ENCODE assay signal across 19 cellular contexts in genomic region chr13:112056284-112056727, GRCh38. TPM values are rescaled to one million over a fixed set of nuclear protein-coding genes. Genes with fewer than 3 reads are reported as not detected.
A peak's percentile ranks its signal among the peaks of the same experiment; 100 is the strongest.
DNase-seq lines count a peak whose midpoint lies in the region; ATAC-seq and TF ChIP-seq lines count a peak whose summit lies in the region.
"Had no signal": no experiment of that assay in that cellular context is flagged by ENCODE, and none has a peak within 500 bp of the region (broad histone marks: within the 10 kb centered on the region; RNA-seq: fewer than 3 reads in every experiment).

No MANE protein-coding gene starts in this region.

- H3K27ac Mint-ChIP-seq in WTC11 = no peak overlapping the region
- no peak overlapping the region for H3K27ac Mint-ChIP-seq in neural crest cell (ENCODE audit: unreplicated experiment)
- H3K27ac Mint-ChIP-seq: CD14-positive monocyte, natural killer cell had no signal

- H3K9me3 Mint-ChIP-seq in WTC11 (no peaks in the 10 kb centered on the region), neural crest cell (no peaks in the 10 kb centered on the region)

- H3K36me3 ChIP-seq in HEK293 (ENCODE audit: control insufficient read depth in 2 of 2, insufficient read depth in 1 of 2, low read length in 2 of 2) (no peaks in the 10 kb centered on the region), body of pancreas (replicated peaks in 1 of 2; ENCODE audit: insufficient read depth in 1 of 2, low read depth in 2 of 2) (no peaks in the 10 kb centered on the region)
- H3K36me3 ChIP-seq: esophagus squamous epithelium, lower lobe of right lung, upper lobe of left lung had no signal

- peaks cover 4 to 37% of the 10 kb centered on the region in 2 donors for H3K27me3 ChIP-seq in body of pancreas

- CTCF ChIA-PET in HEK293 (lab: Yijun Ruan, JAX) (no interaction called here), WTC11 (lab: Charles Lee) (interaction anchor here (1.0 to 2.4 kb wide), 3 partner anchors 14 to 551 kb away, joined by 3 to 13 read pairs (median 3); no protein-coding TSS in a partner anchor)

- H3K4me1 ChIP-seq in HEK293 (ENCODE audit: control insufficient read depth, insufficient read depth, low read length) (no peaks in the 10 kb centered on the region), body of pancreas (peaks cover 25% of the 10 kb centered on the region)

- H3K9me3 ChIP-seq in HEK293 (ENCODE audit: control insufficient read depth, insufficient read depth, low read depth, low read length) (no peaks in the 10 kb centered on the region), body of pancreas (no peaks in the 10 kb centered on the region)
- H3K9me3 ChIP-seq: esophagus squamous epithelium, lower lobe of right lung, upper lobe of left lung had no signal

- H3K4me1 Mint-ChIP-seq in WTC11 (peaks cover 49% of the 10 kb centered on the region), neural crest cell (peaks cover 42% of the 10 kb centered on the region)
- H3K4me1 Mint-ChIP-seq: CD14-positive monocyte had no signal

- POLR2A ChIA-PET in HEK293 (lab: Yijun Ruan, JAX) = interaction anchor here (0.5 kb wide), 1 partner anchor 17 kb away, joined by 4 read pairs; no protein-coding TSS in a partner anchor
- POLR2A ChIA-PET in WTC11 (lab: Charles Lee) = no interaction called here

- 5 to 8% methylated on average over 12 to 30 of the region's 32 CpGs for WGBS in body of pancreas, 2 donors

- TF ChIP-seq POLR2A in body of pancreas (IDR thresholded peaks at IDR 0.05) = no peak

- H3K4me3 ChIP-seq in HEK293 (ENCODE audit: low read depth, low read length) (peak overlapping the region; percentile 6), body of pancreas (no peak overlapping the region)
- H3K4me3 ChIP-seq: lower lobe of right lung, upper lobe of left lung had no signal

- H3K36me3 Mint-ChIP-seq in WTC11 = no peaks in the 10 kb centered on the region
- peaks cover 4% of the 10 kb centered on the region for H3K36me3 Mint-ChIP-seq in neural crest cell (ENCODE audit: low read depth)

- H3K27me3 Mint-ChIP-seq in WTC11 (ENCODE audit: low read depth) = peaks cover 100% of the 10 kb centered on the region
- H3K27me3 Mint-ChIP-seq in neural crest cell (ENCODE audit: low read depth) = peaks cover 98% of the 10 kb centered on the region

- TF ChIP-seq CTCF in HEK293 (tag by site-specific recombination; IDR thresholded peaks at IDR 0.05) (no peak), WTC11 (IDR thresholded peaks at IDR 0.05) (no peak), neural crest cell (conservative IDR thresholded peaks at IDR 0.05) (no peak), body of pancreas (IDR thresholded peaks at IDR 0.05) (no peak)

- peak; percentile 31 for ATAC-seq in WTC11
- no peak for ATAC-seq in body of pancreas
- no peak for ATAC-seq in HG03432 (IDR thresholded peaks at IDR 0.05; ENCODE audit: unreplicated experiment)
- ATAC-seq: lower lobe of right lung, natural killer cell, sciatic nerve had no signal

- H3K27ac ChIP-seq in HEK293 (ENCODE audit: extremely low read depth, low read depth, low read length) (no peak overlapping the region), body of pancreas (no peak overlapping the region)
- H3K27ac ChIP-seq: 22Rv1, esophagus squamous epithelium, lower lobe of right lung, upper lobe of left lung had no signal

- DNase-seq in DMS 273 (lab: John Stamatoyannopoulos, UW; ENCODE audit: unreplicated experiment) (peak; percentile 27), DMS 273 treated with DMSO at 0.1 percent for 48 hours (lab: John Stamatoyannopoulos, UW) (no peak), WTC11 (ENCODE audit: low spot score) (peak; percentile 71), neural crest cell (ENCODE audit: low read depth, low spot score) (no peak), body of pancreas (no peak)
- DNase-seq in activated CD4-positive, CD25-positive, alpha-beta regulatory T cell (lab: John Stamatoyannopoulos, UW) = no peak
- DNase-seq: esophagus squamous epithelium; GDM1; lower lobe of right lung; natural killer cell; stimulated activated CD4-positive, alpha-beta T cell treated with anti-CD3 and anti-CD28 coated beads, Interleukin-4, amount 100 ng/mL, for 24 hours had no signal

- intact Hi-C loops in body of pancreas (cut with DNase I) = no loop called here

- H3K4me3 Mint-ChIP-seq in WTC11 (peak overlapping the region; percentile 67), neural crest cell (peak overlapping the region; percentile 87)
- H3K4me3 Mint-ChIP-seq: natural killer cell had no signal

TF ChIP-seq in HEK293, 187 proteins besides CTCF, POLR2A, EP300 and RAD21 (continues in another document):
- TF ChIP-seq ZBTB10 (tag by site-specific recombination; IDR thresholded peaks at IDR 0.05) = no peak
- TF ChIP-seq ZNF704 (tag by site-specific recombination; IDR thresholded peaks at IDR 0.05) = no peak
- TF ChIP-seq GLIS2 (tag by site-specific recombination; IDR thresholded peaks at IDR 0.05) = peak; percentile 77
- no peak for TF ChIP-seq REPIN1 (tag by site-specific recombination; IDR thresholded peaks at IDR 0.05; ENCODE audit: low read depth)
- no peak for TF ChIP-seq KLF1 (tag by site-specific recombination; IDR thresholded peaks at IDR 0.05)
- TF ChIP-seq ZNF404 (tag by site-specific recombination; IDR thresholded peaks at IDR 0.05) = no peak
- TF ChIP-seq KLF9 (tag by site-specific recombination; IDR thresholded peaks at IDR 0.05; ENCODE audit: low read depth) = no peak

TF ChIP-seq in WTC11, 78 proteins besides CTCF, POLR2A, EP300 and RAD21:
- TF ChIP-seq ZNF416 (CRISPR knock-in tag; IDR thresholded peaks at IDR 0.05) (no peak), ZBTB43 (CRISPR knock-in tag; IDR thresholded peaks at IDR 0.05) (0 out of 2 replicates have a peak, but pooled peaks have one; percentile 25)

RNA-seq across cellular contexts. Expression of gene SOX1, which starts 10.6 kb away (rescaled TPM):
- total RNA-seq in WTC11 (2021) = 0.15 to 0.25 TPM (median 0.18 TPM) in 3 replicates
- 41.2 and 41.4 TPM in 2 replicates for total RNA-seq in neural crest cell
- total RNA-seq in body of pancreas = not detected
- total RNA-seq: HT-29; lower lobe of right lung; natural killer cell; sciatic nerve; T-helper 2 cell treated with Interferon-gamma antibody and Interleukin-4, amounts not matched to agents 100 ng/mL and 5 ng/mL, for 36 hours; upper lobe of left lung had no signal

Comparison
In these comparisons a context has a peak if more than half of its experiments do, and no peak if none do; other contexts are left out.
1. DNase-seq: peak in DMS 273 (single experiment) and WTC11 (single experiment); none in DMS 273 treated with DMSO at 0.1 percent for 48 hours (single experiment), neural crest cell (single experiment), activated CD4-positive, CD25-positive, alpha-beta regulatory T cell (0 of 4) and body of pancreas (0 of 4).
2. RNA of gene SOX1, which starts 10.6 kb away (total RNA-seq): 41.2 to 41.4 TPM in neural crest cell; 0.15 to 0.25 TPM in WTC11 and not detected in body of pancreas; every median in the first group is over 10 times any median in the second.